ENCODE assay signal across 8 cellular contexts in the genomic region with DNA sequence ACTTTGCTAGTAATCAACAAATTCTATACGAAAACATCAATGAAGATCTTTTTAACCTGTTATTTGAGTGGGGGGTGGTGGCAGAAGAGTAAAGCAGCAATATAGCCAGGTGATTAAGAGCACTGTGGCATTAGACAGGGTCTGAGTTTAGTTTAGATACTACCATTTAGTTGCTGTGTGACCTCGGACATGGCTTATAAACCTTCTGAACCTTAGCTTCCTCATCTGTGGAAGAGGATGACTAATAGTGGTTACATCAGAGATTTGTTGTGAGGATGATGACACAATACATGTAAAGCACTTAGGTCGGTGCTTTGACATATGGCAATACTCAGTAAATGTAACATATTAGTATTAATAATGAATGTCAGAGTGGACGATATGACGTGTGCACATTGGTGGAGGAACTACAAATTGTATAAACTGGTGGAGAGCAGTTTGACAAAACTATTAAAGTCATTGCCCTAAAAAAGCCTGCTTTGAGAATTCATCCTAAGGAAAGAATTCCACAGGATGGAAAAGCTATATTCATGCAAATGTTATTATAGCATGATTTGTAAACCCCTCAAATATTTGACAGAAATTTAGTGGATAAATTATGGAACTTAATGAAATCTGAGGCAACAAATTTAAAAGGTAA. TPM values are rescaled to one million over a fixed set of nuclear protein-coding genes. Genes with fewer than 3 reads are reported as not detected.
A peak's percentile ranks its signal among the peaks of the same experiment; 100 is the strongest.
DNase-seq lines count a peak whose midpoint lies in the region; ATAC-seq and TF ChIP-seq lines count a peak whose summit lies in the region.
"Had no signal": no experiment of that assay in that cellular context is flagged by ENCODE, and none has a peak within 500 bp of the region (broad histone marks: within the 10 kb centered on the region; RNA-seq: fewer than 3 reads in every experiment).

No MANE protein-coding gene starts in this region.

- POLR2A ChIA-PET in HEK293T (lab: Yijun Ruan, JAX), result no interaction called here

- CTCF ChIA-PET in HEK293T (lab: Yijun Ruan, JAX), result interaction anchor here (1.0 kb wide), 1 partner anchor 15 kb away, joined by 3 read pairs; no protein-coding TSS in a partner anchor

- ATAC-seq in GM19035 (IDR thresholded peaks at IDR 0.05; ENCODE audit: unreplicated experiment), result peak; percentile 50
- peak; percentile 47 for ATAC-seq in HG03159 (IDR thresholded peaks at IDR 0.05; ENCODE audit: unreplicated experiment)
- no peak for ATAC-seq in GM18870 (IDR thresholded peaks at IDR 0.05; ENCODE audit: unreplicated experiment)
- ATAC-seq: heart right ventricle had no signal

- DNase-seq in SKM-1 (lab: John Stamatoyannopoulos, UW; ENCODE audit: unreplicated experiment) (peak; percentile 9), renal cortical epithelial cell (ENCODE audit: low read depth) (peak; percentile 65), SHP77 treated with DMSO at 0.1 percent for 48 hours (lab: John Stamatoyannopoulos, UW) (no peak), HEK293T (ENCODE audit: extremely low spot score) (no peak)
- DNase-seq: heart right ventricle had no signal

TF ChIP-seq in HEK293T, 16 proteins besides CTCF, POLR2A, EP300 and RAD21:
- no peak for TF ChIP-seq SP1 (IDR thresholded peaks at IDR 0.05)
- TF ChIP-seq L3MBTL2 (conservative IDR thresholded peaks at IDR 0.05), result no peak
- TF ChIP-seq BHLHE40 (IDR thresholded peaks at IDR 0.05; ENCODE audit: borderline replicate concordance), result no peak
- no peak for TF ChIP-seq FOXK2 (IDR thresholded peaks at IDR 0.05)
- TF ChIP-seq HDGF (IDR thresholded peaks at IDR 0.05; ENCODE audit: borderline replicate concordance), result no peak
- TF ChIP-seq TARDBP (IDR thresholded peaks at IDR 0.05), result no peak
- no peak for TF ChIP-seq SUZ12 (IDR thresholded peaks at IDR 0.05)
- no peak for TF ChIP-seq FOXA1 (IDR thresholded peaks at IDR 0.05)
- TF ChIP-seq ZNF384 (IDR thresholded peaks at IDR 0.05), result no peak
- TF ChIP-seq CTBP1 (IDR thresholded peaks at IDR 0.05; ENCODE audit: borderline replicate concordance), result no peak
- no peak for TF ChIP-seq ELF4 (IDR thresholded peaks at IDR 0.05)
- no peak for TF ChIP-seq ARNT (IDR thresholded peaks at IDR 0.05)

RNA-seq across cellular contexts. Expression of gene SPAG6, which starts 24.3 kb away (rescaled TPM):
- total RNA-seq in renal cortical epithelial cell, result 0.70 TPM in 1 of 2 replicates, not detected in the other
- total RNA-seq: heart right ventricle had no signal

RNA-seq across cellular contexts. Expression of gene BMI1, which starts 48.7 kb away (rescaled TPM):
- 46.2 and 78.9 TPM in 2 replicates for total RNA-seq in renal cortical epithelial cell

RNA-seq across cellular contexts. Expression of gene COMMD3, which starts 53.4 kb away (rescaled TPM):
- 49.1 and 52.9 TPM in 2 replicates for total RNA-seq in renal cortical epithelial cell

Comparison
In these comparisons a context has a peak if more than half of its experiments do, and no peak if none do; other contexts are left out.
1. DNase-seq: peak in SKM-1 (single experiment) and renal cortical epithelial cell (single experiment); none in SHP77 treated with DMSO at 0.1 percent for 48 hours (single experiment) and HEK293T (single experiment).